1 cellular context compared by ENCODE assay signal in the genomic region with DNA sequence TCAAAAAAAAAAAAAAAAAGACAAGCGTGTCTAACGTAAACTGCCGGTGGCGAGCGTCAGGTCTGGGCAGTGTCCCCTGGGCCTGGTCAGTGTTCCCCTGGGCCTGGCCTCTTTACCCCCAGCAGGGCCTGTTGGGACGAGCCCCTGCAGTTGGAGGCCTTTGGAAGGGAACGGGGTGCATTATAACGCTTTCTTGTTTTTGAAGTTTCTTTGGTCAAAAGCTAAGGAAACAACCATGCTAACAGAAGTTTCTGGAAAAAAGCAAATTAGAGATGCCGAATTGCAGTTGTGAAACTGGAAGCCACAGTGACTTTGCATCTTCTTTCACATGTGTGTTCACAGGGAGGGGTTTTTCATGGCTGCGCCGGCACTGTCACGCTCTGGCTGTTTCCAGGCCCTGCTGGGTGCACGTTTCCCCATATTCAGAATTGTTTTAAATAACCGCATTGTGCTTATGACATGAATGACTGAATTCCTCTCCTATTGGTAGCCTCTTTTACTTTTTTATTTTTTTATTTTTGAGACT.
TF ChIP-seq lines count a peak whose summit lies in the region.

No MANE protein-coding gene starts in this region.

TF ChIP-seq in WTC11, 78 proteins besides CTCF, POLR2A, EP300 and RAD21 (continued from another document):
- TF ChIP-seq PRDM15 (CRISPR knock-in tag; IDR thresholded peaks at IDR 0.05) (no peak), MLX (CRISPR knock-in tag; IDR thresholded peaks at IDR 0.05) (no peak), RELA (CRISPR knock-in tag; IDR thresholded peaks at IDR 0.05; ENCODE audit: borderline replicate concordance) (no peak), ZSCAN18 (CRISPR knock-in tag; IDR thresholded peaks at IDR 0.05) (no peak), TEAD4 (CRISPR knock-in tag; IDR thresholded peaks at IDR 0.05) (no peak), FOXK1 (CRISPR knock-in tag; IDR thresholded peaks at IDR 0.05) (no peak), ZBTB43 (CRISPR knock-in tag; IDR thresholded peaks at IDR 0.05) (no peak)
- TF ChIP-seq, protein P1, sequence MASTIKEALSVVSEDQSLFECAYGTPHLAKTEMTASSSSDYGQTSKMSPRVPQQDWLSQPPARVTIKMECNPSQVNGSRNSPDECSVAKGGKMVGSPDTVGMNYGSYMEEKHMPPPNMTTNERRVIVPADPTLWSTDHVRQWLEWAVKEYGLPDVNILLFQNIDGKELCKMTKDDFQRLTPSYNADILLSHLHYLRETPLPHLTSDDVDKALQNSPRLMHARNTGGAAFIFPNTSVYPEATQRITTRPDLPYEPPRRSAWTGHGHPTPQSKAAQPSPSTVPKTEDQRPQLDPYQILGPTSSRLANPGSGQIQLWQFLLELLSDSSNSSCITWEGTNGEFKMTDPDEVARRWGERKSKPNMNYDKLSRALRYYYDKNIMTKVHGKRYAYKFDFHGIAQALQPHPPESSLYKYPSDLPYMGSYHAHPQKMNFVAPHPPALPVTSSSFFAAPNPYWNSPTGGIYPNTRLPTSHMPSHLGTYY (CRISPR knock-in tag; IDR thresholded peaks at IDR 0.05): no peak
TF ChIP-seq in WTC11: peak in this region for 0.
